In genomic region chr2:220696280-220696669, GRCh38 we compare ENCODE assay signal across 23 cellular contexts.
DNase-seq lines count a peak whose midpoint lies in the region; ATAC-seq, FAIRE-seq and TF ChIP-seq lines count a peak whose summit lies in the region.
"Had no signal": no experiment of that assay in that cellular context is flagged by ENCODE, and none has a peak within 500 bp of the region (broad histone marks: within the 10 kb centered on the region; RNA-seq: fewer than 3 reads in every experiment).

No MANE protein-coding gene starts in this region.

- H3K27me3 ChIP-seq in bronchial epithelial cell (ENCODE audit: control insufficient read depth, insufficient read depth, low read length) (no peaks in the 10 kb centered on the region), smooth muscle cell (ENCODE audit: low read depth) (no peaks in the 10 kb centered on the region)
- H3K27me3 ChIP-seq: BLaER1 had no signal

- H3K9me3 Mint-ChIP-seq in glutamatergic neuron (ENCODE audit: unreplicated experiment), result no peaks in the 10 kb centered on the region
- H3K9me3 Mint-ChIP-seq: CD8-positive, alpha-beta T cell had no signal

- no peaks in the 10 kb centered on the region for H4K20me1 ChIP-seq in smooth muscle cell (ENCODE audit: low read depth)
- H4K20me1 ChIP-seq: BLaER1 had no signal

- in situ Hi-C loops in Caki2 (cut with HindIII; ENCODE audit: low pct_unique_long_range_greater_than_20kb, low sequenced_read_pairs), result no loop called here

- ATAC-seq in GM18502 (IDR thresholded peaks at IDR 0.05; ENCODE audit: poor library complexity, unreplicated experiment), result no peak
- ATAC-seq: CD8-positive, alpha-beta T cell had no signal

- no peaks in the 10 kb centered on the region for H3K9me3 ChIP-seq in smooth muscle cell (replicated peaks; ENCODE audit: low read depth)
- H3K9me3 ChIP-seq: BLaER1, Caco-2 had no signal

- no peaks in the 10 kb centered on the region for H3K4me1 Mint-ChIP-seq in glutamatergic neuron (ENCODE audit: low read depth, unreplicated experiment)
- H3K4me1 Mint-ChIP-seq: B cell; CD4-positive, CD25-positive, alpha-beta regulatory T cell had no signal

- H2AFZ ChIP-seq in smooth muscle cell (ENCODE audit: low read depth), result no peak overlapping the region
- H2AFZ ChIP-seq: GM23248 had no signal

- H3K36me3 ChIP-seq in bronchial epithelial cell (ENCODE audit: control insufficient read depth, insufficient read depth, low read length) (no peaks in the 10 kb centered on the region), smooth muscle cell (ENCODE audit: low read depth) (no peaks in the 10 kb centered on the region)
- H3K36me3 ChIP-seq: BLaER1 had no signal

- no peak for TF ChIP-seq CTCF in bronchial epithelial cell (IDR thresholded peaks at IDR 0.05; ENCODE audit: insufficient read depth, low read length, severe bottlenecking)
- TF ChIP-seq CTCF in smooth muscle cell (IDR thresholded peaks at IDR 0.05; ENCODE audit: borderline replicate concordance, insufficient read depth, poor library complexity, severe bottlenecking), result no peak
- no peak for TF ChIP-seq CTCF in glutamatergic neuron (IDR thresholded peaks at IDR 0.05; ENCODE audit: partially characterized antibody, unreplicated experiment)

- no peak overlapping the region for H3K27ac Mint-ChIP-seq in glutamatergic neuron (ENCODE audit: unreplicated experiment)
- H3K27ac Mint-ChIP-seq: B cell; CD4-positive, CD25-positive, alpha-beta regulatory T cell; CD8-positive, alpha-beta T cell had no signal

- peaks cover 2% of the 10 kb centered on the region for H3K36me3 Mint-ChIP-seq in glutamatergic neuron (ENCODE audit: unreplicated experiment)
- H3K36me3 Mint-ChIP-seq: CD4-positive, CD25-positive, alpha-beta regulatory T cell; CD8-positive, alpha-beta T cell had no signal

- no peak for FAIRE-seq in bronchial epithelial cell (lab: Jason Lieb, UNC)
- FAIRE-seq: D721Med, GM12891, GM19239, H1 had no signal

- H3K79me2 ChIP-seq in smooth muscle cell (ENCODE audit: low read depth), result no peaks in the 10 kb centered on the region

- H3F3A ChIP-seq in smooth muscle cell (ENCODE audit: low read depth), result no peaks in the 10 kb centered on the region

- H3K27ac ChIP-seq in smooth muscle cell (ENCODE audit: low read depth), result peak overlapping the region; percentile 19
- H3K27ac ChIP-seq: BLaER1, C4-2B, GM23248 had no signal

- no peak overlapping the region for H3K4me2 ChIP-seq in smooth muscle cell
- H3K4me2 ChIP-seq: BLaER1 had no signal

- no peaks in the 10 kb centered on the region for H3K4me1 ChIP-seq in smooth muscle cell (ENCODE audit: low read depth)
- H3K4me1 ChIP-seq: BLaER1, Caco-2 had no signal

- H3K27me3 Mint-ChIP-seq in glutamatergic neuron (ENCODE audit: unreplicated experiment), result peaks cover 2% of the 10 kb centered on the region

- 86% methylated on average over 6 of the region's 6 CpGs for WGBS in smooth muscle cell (ENCODE audit: low lambda C conversion rate)

- H3K4me3 ChIP-seq in bronchial epithelial cell (ENCODE audit: low read depth, low read length) (no peak overlapping the region), smooth muscle cell (no peak overlapping the region)
- H3K4me3 ChIP-seq: BLaER1, GM23248 had no signal

- no peak overlapping the region for H3K4me3 Mint-ChIP-seq in glutamatergic neuron (ENCODE audit: unreplicated experiment)
- H3K4me3 Mint-ChIP-seq: B cell; CD4-positive, CD25-positive, alpha-beta regulatory T cell; CD8-positive, alpha-beta T cell had no signal

- DNase-seq in Caki2 (ENCODE audit: low read depth), result peak; percentile 44
- peak; percentile 5 for DNase-seq in M059J (ENCODE audit: low read depth)
- peak; percentile 11 for DNase-seq in bronchial epithelial cell (ENCODE audit: low read depth)
- DNase-seq in smooth muscle cell (lab: John Stamatoyannopoulos, UW; ENCODE audit: unreplicated experiment), result no peak
- DNase-seq in stimulated activated CD4-positive, alpha-beta T cell treated with anti-CD3 and anti-CD28 coated beads, Interleukin-4, amount 100 ng/mL, for 4 hours, result no peak
- DNase-seq in glutamatergic neuron, result no peak
- DNase-seq: Caco-2; CD4-positive, CD25-positive, alpha-beta regulatory T cell; CD8-positive, alpha-beta T cell; DMS 273 treated with DMSO at 0.1 percent for 48 hours; DMS79; GF-D8; GM23248; H7; HCEC 1CT had no signal

- H3K9ac ChIP-seq in smooth muscle cell (ENCODE audit: low read depth), result no peak overlapping the region
- H3K9ac ChIP-seq: BLaER1, GM23248 had no signal

Comparison
In these comparisons a context has a peak if more than half of its experiments do, and no peak if none do; other contexts are left out.
1. DNase-seq: peak in Caki2 (single experiment), M059J (single experiment) and bronchial epithelial cell (single experiment); none in smooth muscle cell (single experiment), stimulated activated CD4-positive, alpha-beta T cell treated with anti-CD3 and anti-CD28 coated beads, Interleukin-4, amount 100 ng/mL, for 4 hours (0 of 2) and glutamatergic neuron (single experiment).